1 cellular context compared by ENCODE assay signal in the genomic region with DNA sequence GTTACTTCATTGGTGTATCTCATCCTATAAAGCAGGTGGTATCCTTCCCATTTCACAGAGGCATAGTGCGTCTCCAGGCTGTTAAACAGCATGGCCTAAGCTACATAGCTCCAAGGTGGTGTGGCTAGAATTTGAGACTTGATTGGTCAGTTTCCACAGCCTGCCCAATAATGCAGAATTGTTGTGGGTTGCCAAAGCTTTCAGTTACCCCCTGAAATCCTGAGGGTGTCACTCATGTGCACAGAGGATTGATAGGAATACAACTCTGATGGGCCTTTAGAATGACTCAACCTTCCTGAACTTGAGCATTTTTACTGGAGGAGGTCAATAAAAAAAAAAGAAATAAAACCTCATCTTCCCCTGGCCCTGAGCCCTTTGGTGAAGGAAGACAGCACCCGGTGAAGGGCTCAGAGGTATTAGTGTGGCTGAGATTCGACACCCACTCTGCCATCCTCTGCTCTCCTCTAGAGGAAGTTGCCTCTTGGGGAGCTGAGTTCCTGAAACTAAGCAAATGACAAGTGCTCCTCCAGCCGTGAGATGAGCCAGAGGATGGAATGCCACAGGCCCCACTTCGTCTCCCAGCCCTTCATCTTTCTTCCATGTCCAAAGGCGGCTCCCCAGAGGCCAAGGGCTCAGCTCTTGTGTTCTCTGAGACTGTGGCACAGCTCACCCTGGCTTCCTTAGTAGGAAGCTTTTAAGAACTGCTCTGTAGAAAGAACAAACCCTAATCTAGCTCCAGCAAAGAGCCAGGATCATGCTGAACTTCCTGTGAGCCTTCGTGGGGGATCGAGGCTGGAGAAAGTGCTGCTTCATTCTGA.
TF ChIP-seq lines count a peak whose summit lies in the region.

No MANE protein-coding gene starts in this region.

TF ChIP-seq in K562, 482 proteins besides CTCF, POLR2A, EP300 and RAD21:
- no peak for TF ChIP-seq ZNF143 (CRISPR knock-in tag; IDR thresholded peaks at IDR 0.05)
- TF ChIP-seq SIRT6 (IDR thresholded peaks at IDR 0.05; ENCODE audit: low read depth, low read length): no peak
- no peak for TF ChIP-seq FOS (IDR thresholded peaks at IDR 0.05; ENCODE audit: extremely low read depth, insufficient read length)
- no peak for TF ChIP-seq MAFG (tag; conservative IDR thresholded peaks at IDR 0.05)
- TF ChIP-seq, protein P1, sequence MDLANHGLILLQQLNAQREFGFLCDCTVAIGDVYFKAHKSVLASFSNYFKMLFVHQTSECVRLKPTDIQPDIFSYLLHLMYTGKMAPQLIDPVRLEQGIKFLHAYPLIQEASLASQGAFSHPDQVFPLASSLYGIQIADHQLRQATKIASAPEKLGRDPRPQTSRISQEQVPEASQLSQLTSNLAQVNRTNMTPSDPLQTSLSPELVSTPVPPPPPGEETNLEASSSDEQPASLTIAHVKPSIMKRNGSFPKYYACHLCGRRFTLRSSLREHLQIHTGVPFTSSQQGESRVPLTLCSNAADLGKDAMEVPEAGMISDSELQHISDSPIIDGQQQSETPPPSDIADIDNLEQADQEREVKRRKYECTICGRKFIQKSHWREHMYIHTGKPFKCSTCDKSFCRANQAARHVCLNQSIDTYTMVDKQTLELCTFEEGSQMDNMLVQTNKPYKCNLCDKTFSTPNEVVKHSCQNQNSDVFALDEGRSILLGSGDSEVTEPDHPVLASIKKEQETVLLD (IDR thresholded peaks at IDR 0.05): no peak
